ENCODE assay signal across 20 cellular contexts in genomic region chr10:121781101-121781500, GRCh38.
DNase-seq lines count a peak whose midpoint lies in the region; FAIRE-seq and TF ChIP-seq lines count a peak whose summit lies in the region.
"Had no signal": no experiment of that assay in that cellular context is flagged by ENCODE, and none has a peak within 500 bp of the region (broad histone marks: within the 10 kb centered on the region; RNA-seq: fewer than 3 reads in every experiment).

No MANE protein-coding gene starts in this region.

- DNase-seq in PC-9 (peak; percentile 47 to 62), epithelial cell of esophagus (ENCODE audit: low read depth) (peak; percentile 97), keratinocyte (ENCODE audit: low read depth, low spot score) (peak; percentile 87), urothelium cell line (ENCODE audit: low spot score) (peak; percentile 29), DMS153 treated with DMSO at 0.1 percent for 48 hours (lab: John Stamatoyannopoulos, UW; ENCODE audit: unreplicated experiment) (no peak), putamen (ENCODE audit: low spot score) (no peak), SIG-M5 treated with dmso at 0.1 percent for 504 hours (lab: John Stamatoyannopoulos, UW; ENCODE audit: unreplicated experiment) (no peak)
- DNase-seq: CD4-positive, alpha-beta T cell; COR-L47; NCI-H1092 treated with DMSO at 0.1 percent for 48 hours; NCI-H146; NCI-H2029; NCI-H2227 treated with DMSO at 0.1 percent for 48 hours; NCI-H510A had no signal

- FAIRE-seq in keratinocyte (lab: Jason Lieb, UNC) (peak; percentile 96), urothelium cell line (lab: Jason Lieb, UNC) (no peak)
- FAIRE-seq: GM12892, GM19239, H1, HepG2, K562 had no signal

- H3K36me3 ChIP-seq in PC-9 (ENCODE audit: low read depth), result no peaks in the 10 kb centered on the region
- peaks cover 0 to 1% of the 10 kb centered on the region in 2 experiments for H3K36me3 ChIP-seq in keratinocyte (ENCODE audit: control insufficient read depth in 2 of 2, extremely low read depth in 1 of 2, insufficient read depth in 2 of 2, low read length in 2 of 2)

- no peak overlapping the region for H2AFZ ChIP-seq in PC-9
- H2AFZ ChIP-seq in keratinocyte (ENCODE audit: control insufficient read depth, low read length), result peak overlapping the region; percentile 81

- H3K27me3 ChIP-seq in PC-9 (ENCODE audit: insufficient read depth, low read depth) (no peaks in the 10 kb centered on the region), keratinocyte (ENCODE audit: control insufficient read depth, extremely low read depth, insufficient read depth, low read length) (no peaks in the 10 kb centered on the region)
- H3K27me3 ChIP-seq: BLaER1 had no signal

- TF ChIP-seq CTCF in PC-9 (conservative IDR thresholded peaks at IDR 0.05) (no peak), epithelial cell of esophagus (IDR thresholded peaks at IDR 0.05; ENCODE audit: insufficient read depth, low read depth, low read length, missing control alignments) (no peak), keratinocyte (optimal IDR thresholded peaks at IDR 0.05 in 1 of 3, IDR thresholded peaks at IDR 0.05 in 1 of 3, conservative IDR thresholded peaks at IDR 0.05 in 1 of 3; ENCODE audit: extremely low read depth in 1 of 3, insufficient read depth in 2 of 3, low read length in 3 of 3) (no peak)

- H3K4me3 ChIP-seq in PC-9 (no peak overlapping the region), epithelial cell of esophagus (ENCODE audit: low read length) (no peak overlapping the region), keratinocyte (ENCODE audit: control insufficient read depth in 2 of 3, extremely low read depth in 1 of 3, insufficient read depth in 2 of 3, low read depth in 1 of 3, low read length in 3 of 3) (peak overlapping the region in 1 of 3 experiments; percentile 6)
- H3K4me3 ChIP-seq: BLaER1, K562 had no signal

- H3K4me1 ChIP-seq in PC-9 (replicated peaks; ENCODE audit: insufficient read depth), result peaks cover 16% of the 10 kb centered on the region
- H3K4me1 ChIP-seq in keratinocyte (ENCODE audit: control insufficient read depth, extremely low read depth, insufficient read depth, low read length), result peaks cover 24% of the 10 kb centered on the region
- H3K4me1 ChIP-seq: BLaER1 had no signal

- peak overlapping the region; percentile 24; the same call in 1 of the 2 replicates for H3K4me2 ChIP-seq in PC-9
- peak overlapping the region; percentile 54 for H3K4me2 ChIP-seq in keratinocyte (ENCODE audit: control insufficient read depth, extremely low read depth, insufficient read depth, low read depth, low read length)
- H3K4me2 ChIP-seq: BLaER1 had no signal

- H3K9me3 ChIP-seq in PC-9 (ENCODE audit: insufficient read depth, low read depth) (no peaks in the 10 kb centered on the region), keratinocyte (ENCODE audit: control insufficient read depth, low read depth, low read length) (no peaks in the 10 kb centered on the region)
- H3K9me3 ChIP-seq: BLaER1 had no signal

- H3K9ac ChIP-seq in keratinocyte (ENCODE audit: control insufficient read depth, extremely low read depth, insufficient read depth, low read length), result no peak overlapping the region
- H3K9ac ChIP-seq: BLaER1 had no signal

- intact Hi-C loops in PC-9 (cut with micrococcal nuclease; ENCODE audit: unreplicated experiment), result no loop called here

- H3K27ac ChIP-seq in PC-9 (no peak overlapping the region), keratinocyte (ENCODE audit: control insufficient read depth, insufficient read depth, low read length) (peak overlapping the region; percentile 47)
- H3K27ac ChIP-seq: BLaER1 had no signal

- dilution Hi-C loops in keratinocyte (cut with MboI; ENCODE audit: extremely low pct_ligation_motif_present, low sequenced_read_pairs), result no loop called here

- H3K9me2 ChIP-seq in PC-9 (ENCODE audit: insufficient read depth), result no peaks in the 10 kb centered on the region

- H3K79me2 ChIP-seq in PC-9 (ENCODE audit: low read depth) (no peaks in the 10 kb centered on the region), keratinocyte (ENCODE audit: control insufficient read depth, insufficient read depth, low read length) (no peaks in the 10 kb centered on the region)

- POLR2A ChIA-PET in PC-9 (lab: Charles Lee; ENCODE audit: unreplicated experiment), result no interaction called here

- CTCF ChIA-PET in PC-9 (lab: Charles Lee), result no interaction called here

- H3K9me1 ChIP-seq in keratinocyte (ENCODE audit: control insufficient read depth, extremely low read depth, insufficient read depth, low read length), result no peaks in the 10 kb centered on the region

- H4K20me1 ChIP-seq in PC-9 (ENCODE audit: insufficient read depth) (no peaks in the 10 kb centered on the region), keratinocyte (ENCODE audit: control insufficient read depth, extremely low read depth, insufficient read depth, low read length) (no peaks in the 10 kb centered on the region)
- H4K20me1 ChIP-seq: BLaER1 had no signal

- H3F3A ChIP-seq in PC-9 (ENCODE audit: insufficient read depth, low read depth), result no peaks in the 10 kb centered on the region

- BruUV-seq in PC-9 (replicated peaks; lab: Mats Ljungman, UMichigan), result no TSS peak

Comparison
In these comparisons a context has a peak if more than half of its experiments do, and no peak if none do; other contexts are left out.
1. DNase-seq: peak in PC-9 (2 of 2), epithelial cell of esophagus (single experiment), keratinocyte (single experiment) and urothelium cell line (single experiment); none in DMS153 treated with DMSO at 0.1 percent for 48 hours (single experiment), putamen (single experiment) and SIG-M5 treated with dmso at 0.1 percent for 504 hours (single experiment).